Comparison of ENCODE assay signal across 1 cellular context in the genomic region with DNA sequence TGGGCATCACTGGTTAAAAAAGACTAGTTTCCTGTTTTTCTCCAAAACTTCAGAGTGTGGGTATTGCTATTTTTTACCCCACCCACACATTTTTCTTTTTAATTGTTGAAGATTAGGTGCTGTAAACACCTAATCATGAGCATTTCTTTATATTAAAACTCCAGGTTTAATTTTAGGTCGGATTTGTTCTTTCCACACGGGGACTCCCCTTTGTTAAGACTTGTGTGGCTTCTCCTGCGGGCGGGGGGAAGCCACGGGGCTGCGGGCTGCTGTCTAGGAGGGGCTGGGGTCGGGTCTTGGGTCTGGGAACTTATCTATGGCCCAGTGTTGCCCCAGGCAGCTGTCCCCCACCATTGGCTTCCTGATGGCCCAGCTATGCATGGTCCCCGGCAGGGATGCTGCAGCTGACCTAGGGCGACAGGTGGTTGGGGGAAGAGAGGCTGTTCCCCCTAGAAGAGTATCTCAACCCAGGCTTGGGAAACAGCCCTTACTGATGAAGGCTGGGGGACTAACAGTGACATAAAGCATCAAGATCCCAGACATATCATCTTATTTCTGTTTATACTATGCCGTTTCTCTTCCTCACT.
TF ChIP-seq lines count a peak whose summit lies in the region.

No MANE protein-coding gene starts in this region.

TF ChIP-seq in GM12878, 131 proteins besides CTCF, POLR2A, EP300 and RAD21 (continued from another document):
- TF ChIP-seq, protein P1, sequence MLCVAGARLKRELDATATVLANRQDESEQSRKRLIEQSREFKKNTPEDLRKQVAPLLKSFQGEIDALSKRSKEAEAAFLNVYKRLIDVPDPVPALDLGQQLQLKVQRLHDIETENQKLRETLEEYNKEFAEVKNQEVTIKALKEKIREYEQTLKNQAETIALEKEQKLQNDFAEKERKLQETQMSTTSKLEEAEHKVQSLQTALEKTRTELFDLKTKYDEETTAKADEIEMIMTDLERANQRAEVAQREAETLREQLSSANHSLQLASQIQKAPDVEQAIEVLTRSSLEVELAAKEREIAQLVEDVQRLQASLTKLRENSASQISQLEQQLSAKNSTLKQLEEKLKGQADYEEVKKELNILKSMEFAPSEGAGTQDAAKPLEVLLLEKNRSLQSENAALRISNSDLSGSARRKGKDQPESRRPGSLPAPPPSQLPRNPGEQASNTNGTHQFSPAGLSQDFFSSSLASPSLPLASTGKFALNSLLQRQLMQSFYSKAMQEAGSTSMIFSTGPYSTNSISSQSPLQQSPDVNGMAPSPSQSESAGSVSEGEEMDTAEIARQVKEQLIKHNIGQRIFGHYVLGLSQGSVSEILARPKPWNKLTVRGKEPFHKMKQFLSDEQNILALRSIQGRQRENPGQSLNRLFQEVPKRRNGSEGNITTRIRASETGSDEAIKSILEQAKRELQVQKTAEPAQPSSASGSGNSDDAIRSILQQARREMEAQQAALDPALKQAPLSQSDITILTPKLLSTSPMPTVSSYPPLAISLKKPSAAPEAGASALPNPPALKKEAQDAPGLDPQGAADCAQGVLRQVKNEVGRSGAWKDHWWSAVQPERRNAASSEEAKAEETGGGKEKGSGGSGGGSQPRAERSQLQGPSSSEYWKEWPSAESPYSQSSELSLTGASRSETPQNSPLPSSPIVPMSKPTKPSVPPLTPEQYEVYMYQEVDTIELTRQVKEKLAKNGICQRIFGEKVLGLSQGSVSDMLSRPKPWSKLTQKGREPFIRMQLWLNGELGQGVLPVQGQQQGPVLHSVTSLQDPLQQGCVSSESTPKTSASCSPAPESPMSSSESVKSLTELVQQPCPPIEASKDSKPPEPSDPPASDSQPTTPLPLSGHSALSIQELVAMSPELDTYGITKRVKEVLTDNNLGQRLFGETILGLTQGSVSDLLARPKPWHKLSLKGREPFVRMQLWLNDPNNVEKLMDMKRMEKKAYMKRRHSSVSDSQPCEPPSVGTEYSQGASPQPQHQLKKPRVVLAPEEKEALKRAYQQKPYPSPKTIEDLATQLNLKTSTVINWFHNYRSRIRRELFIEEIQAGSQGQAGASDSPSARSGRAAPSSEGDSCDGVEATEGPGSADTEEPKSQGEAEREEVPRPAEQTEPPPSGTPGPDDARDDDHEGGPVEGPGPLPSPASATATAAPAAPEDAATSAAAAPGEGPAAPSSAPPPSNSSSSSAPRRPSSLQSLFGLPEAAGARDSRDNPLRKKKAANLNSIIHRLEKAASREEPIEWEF (IDR thresholded peaks at IDR 0.05; ENCODE audit: insufficient replicate concordance, low read depth, low read length): no peak
- no peak for TF ChIP-seq NBN (IDR thresholded peaks at IDR 0.05)
